Comparison of ENCODE assay signal across 8 cellular contexts in genomic region chr12:120534203-120534702, GRCh38. TPM values are rescaled to one million over a fixed set of nuclear protein-coding genes. Genes with fewer than 3 reads are reported as not detected.
A peak's percentile ranks its signal among the peaks of the same experiment; 100 is the strongest.
DNase-seq lines count a peak whose midpoint lies in the region; TF ChIP-seq lines count a peak whose summit lies in the region.

TSS of gene RNF10 (plus strand) at chr12:120534356. CDS start at chr12:120534812, 456 bp downstream.

- H3K27me3 ChIP-seq in DOHH2 (ENCODE audit: control insufficient read depth, low read length) (no peaks in the 10 kb centered on the region), MM.1S (replicated peaks; ENCODE audit: insufficient read depth, low read length) (no peaks in the 10 kb centered on the region), stomach (no peaks in the 10 kb centered on the region)

- peak within 1 kb of the TSS; percentile 96 for H3K27ac Mint-ChIP-seq in nephron progenitor cell

- H3K9me3 Mint-ChIP-seq in nephron progenitor cell, result no peaks in the 10 kb centered on the region

- peaks cover 47% of the 10 kb centered on the region for H3K36me3 ChIP-seq in DOHH2 (ENCODE audit: control insufficient read depth, low read length)
- H3K36me3 ChIP-seq in MM.1S (replicated peaks; ENCODE audit: insufficient read depth, low read length), result no peaks in the 10 kb centered on the region
- peaks cover 0 to 8% (median 0%) of the 10 kb centered on the region in 4 donors for H3K36me3 ChIP-seq in stomach

- peaks cover 48% of the 10 kb centered on the region for H3K4me1 Mint-ChIP-seq in nephron progenitor cell

- TF ChIP-seq POLR2A in stomach (IDR thresholded peaks at IDR 0.05), result peak in 2 of 4 donors; percentile 87 to 96

- intact Hi-C loops in stomach (cut with DNase I; ENCODE audit: low total_unique reads), result no loop called here

- H2AFZ ChIP-seq in MM.1S (ENCODE audit: low read length), result 0 out of 2 replicates have a peak within 1 kb of the TSS, but pooled peaks have one; percentile 31

- H3K36me3 Mint-ChIP-seq in nephron progenitor cell (ENCODE audit: low read depth), result peaks cover 30% of the 10 kb centered on the region

- peaks cover 62% of the 10 kb centered on the region for H3K4me1 ChIP-seq in DOHH2 (ENCODE audit: control insufficient read depth, low read length)
- H3K4me1 ChIP-seq in MM.1S (ENCODE audit: low read length), result peaks cover 5% of the 10 kb centered on the region; the same call in 1 of the 2 replicates
- peaks cover 36 to 60% (median 46%) of the 10 kb centered on the region in 4 donors for H3K4me1 ChIP-seq in stomach

- H3K9me3 ChIP-seq in DOHH2 (ENCODE audit: control insufficient read depth, insufficient read depth, low read length) (no peaks in the 10 kb centered on the region), MM.1S (replicated peaks; ENCODE audit: insufficient read depth, low read length) (no peaks in the 10 kb centered on the region), stomach (no peaks in the 10 kb centered on the region)

- peak within 1 kb of the TSS; percentile 94 for H3K4me3 Mint-ChIP-seq in nephron progenitor cell

- H3K79me2 ChIP-seq in DOHH2 (ENCODE audit: control insufficient read depth, low read length), result peaks cover 52% of the 10 kb centered on the region
- H3K79me2 ChIP-seq in MM.1S (ENCODE audit: low read length), result peaks cover 50% of the 10 kb centered on the region

- TF ChIP-seq CTCF in DOHH2 (IDR thresholded peaks at IDR 0.05; ENCODE audit: low read depth, low read length, poor library complexity, severe bottlenecking) (no peak), MM.1S (IDR thresholded peaks at IDR 0.05; ENCODE audit: low read length) (no peak), foreskin fibroblast (IDR thresholded peaks at IDR 0.05; ENCODE audit: low read depth, low read length) (no peak), nephron progenitor cell (IDR thresholded peaks at IDR 0.05) (no peak), stomach (IDR thresholded peaks at IDR 0.05) (no peak)

- H4K20me1 ChIP-seq in DOHH2 (ENCODE audit: control insufficient read depth, insufficient read depth, low read depth, low read length), result peaks cover 28% of the 10 kb centered on the region
- no peaks in the 10 kb centered on the region for H4K20me1 ChIP-seq in MM.1S (ENCODE audit: insufficient read depth, low read length)

- DNase-seq in H4 (ENCODE audit: low spot score), result peak; percentile 75
- DNase-seq in MM.1S, result peak; percentile 77
- DNase-seq in SIG-M5 treated with dmso at 0.1 percent for 504 hours (lab: John Stamatoyannopoulos, UW; ENCODE audit: unreplicated experiment), result peak; percentile 89
- peak; percentile 60 for DNase-seq in activated gamma-delta T cell treated with anti-CD3 and anti-CD28 coated beads, Interleukin-2, amount 50 U/mL, for 16 hours (ENCODE audit: low read depth)
- peak; percentile 72 to 91 for DNase-seq in foreskin fibroblast
- DNase-seq in nephron progenitor cell, result peak; percentile 65
- DNase-seq in stomach, result peak; percentile 77

- peak within 1 kb of the TSS; percentile 88 for H3K4me3 ChIP-seq in DOHH2 (ENCODE audit: low read length)
- peak within 1 kb of the TSS; percentile 83 for H3K4me3 ChIP-seq in MM.1S (ENCODE audit: low read length)
- peak within 1 kb of the TSS; percentile 71 to 85 for H3K4me3 ChIP-seq in foreskin fibroblast (ENCODE audit: low read depth in 1 of 2, low read length in 2 of 2)
- peak within 1 kb of the TSS; percentile 80 to 99 (median 88) for H3K4me3 ChIP-seq in stomach

- peak within 1 kb of the TSS; percentile 62 for H3K27ac ChIP-seq in DOHH2 (ENCODE audit: low read depth, low read length)
- H3K27ac ChIP-seq in MM.1S (ENCODE audit: low read length), result peak within 1 kb of the TSS; percentile 92; the same call in 1 of the 2 replicates
- peak within 1 kb of the TSS; percentile 95 to 98 (median 97) for H3K27ac ChIP-seq in stomach

- TF ChIP-seq EP300 in stomach (IDR thresholded peaks at IDR 0.05), result no peak

- WGBS in stomach, 5 donors, result 0 to 1% (median 0%) methylated on average over 30 to 43 of the region's 43 CpGs

- peak within 1 kb of the TSS; percentile 85 for H3K9ac ChIP-seq in MM.1S (ENCODE audit: low read length)

- H3K4me2 ChIP-seq in DOHH2 (ENCODE audit: low read length), result peak within 1 kb of the TSS; percentile 94
- H3K4me2 ChIP-seq in MM.1S (ENCODE audit: low read depth, low read length), result peak within 1 kb of the TSS; percentile 88

- peaks cover 3% of the 10 kb centered on the region for H3K27me3 Mint-ChIP-seq in nephron progenitor cell (ENCODE audit: low read depth, poor library complexity)

- H3F3A ChIP-seq in DOHH2 (ENCODE audit: control insufficient read depth, insufficient read depth) (0 out of 2 replicates have a peak, but pooled peaks cover 3% of the 10 kb centered on the region), MM.1S (ENCODE audit: insufficient read depth, low read length) (peaks cover 54% of the 10 kb centered on the region)

- H3K9me2 ChIP-seq in DOHH2 (replicated peaks; ENCODE audit: control insufficient read depth, low read length) (no peaks in the 10 kb centered on the region), MM.1S (replicated peaks; ENCODE audit: insufficient read depth, low read length) (no peaks in the 10 kb centered on the region)

RNA-seq across cellular contexts. Expression of gene RNF10, which starts in this region (rescaled TPM):
- 59.4 and 74.9 TPM in 2 replicates for total RNA-seq in H4 (2014; rRNA removed; shearing (Covaris generic))
- 100 to 1,000 TPM; 189 to 656 (median 318) TPM for total RNA-seq in stomach
- polyA plus RNA-seq in stomach, result 100 to 1,000 TPM; 124 to 157 (median 133) TPM

Comparison
In these comparisons a context has a peak if more than half of its experiments do, and no peak if none do; other contexts are left out.
1. Peak in every context shown above with its lines: DNase-seq, H3K4me3 ChIP-seq and H3K27ac ChIP-seq.